In genomic region chr13:96091932-96092253, GRCh38 we compare ENCODE assay signal across 15 cellular contexts. TPM values are rescaled to one million over a fixed set of nuclear protein-coding genes. Genes with fewer than 3 reads are reported as not detected.
DNase-seq lines count a peak whose midpoint lies in the region; ATAC-seq and TF ChIP-seq lines count a peak whose summit lies in the region.
"Had no signal": no experiment of that assay in that cellular context is flagged by ENCODE, and none has a peak within 500 bp of the region (broad histone marks: within the 10 kb centered on the region; RNA-seq: fewer than 3 reads in every experiment).

No MANE protein-coding gene starts in this region.

- ATAC-seq in T-helper 17 cell (no peak), right lobe of liver (no peak)
- ATAC-seq: natural killer cell had no signal

- DNase-seq in activated CD4-positive, alpha-beta T cell treated with anti-CD3 and anti-CD28 coated beads, Interleukin-2, amount 10 ng/mL, durations not matched to agents 24 days and 14 days, result no peak
- no peak for DNase-seq in activated CD4-positive, alpha-beta T cell treated with anti-CD3 and anti-CD28 coated beads, Interleukin-2, amount 50 U/mL, for 4 hours
- DNase-seq in T-helper 17 cell, result no peak
- DNase-seq in cerebellar cortex (ENCODE audit: low spot score), result no peak
- DNase-seq in right lobe of liver, result no peak
- no peak for DNase-seq in CD8-positive, alpha-beta memory T cell
- DNase-seq: ACHN; activated T-cell treated with anti-CD3 and anti-CD28 coated beads, Interleukin-2, amount 50 U/mL, for 24 hours; DMS 273 treated with DMSO at 0.1 percent for 48 hours; effector CD4-positive, alpha-beta T cell; natural killer cell; OCI-M1 had no signal

- H3K4me3 Mint-ChIP-seq in activated CD4-positive, alpha-beta T cell treated with anti-CD3 and anti-CD28 coated beads, Interleukin-2, amount 10 ng/mL, durations not matched to agents 24 days and 14 days, result peak overlapping the region; percentile 41
- H3K4me3 Mint-ChIP-seq in T-helper 17 cell, result peak overlapping the region; percentile 39
- H3K4me3 Mint-ChIP-seq in CD8-positive, alpha-beta memory T cell, result no peak overlapping the region
- H3K4me3 Mint-ChIP-seq: activated T-cell treated with anti-CD3 and anti-CD28 coated beads, Interleukin-2, amount 50 U/mL, for 24 hours; natural killer cell had no signal

- no peak for TF ChIP-seq CTCF in right lobe of liver (IDR thresholded peaks at IDR 0.05)

- H3K4me1 Mint-ChIP-seq in activated CD4-positive, alpha-beta T cell treated with anti-CD3 and anti-CD28 coated beads, Interleukin-2, amount 10 ng/mL, durations not matched to agents 24 days and 14 days, result no peaks in the 10 kb centered on the region
- H3K4me1 Mint-ChIP-seq in T-helper 17 cell, result no peaks in the 10 kb centered on the region
- peaks cover 0 to 11% (median 3%) of the 10 kb centered on the region in 3 donors for H3K4me1 Mint-ChIP-seq in CD8-positive, alpha-beta memory T cell
- H3K4me1 Mint-ChIP-seq: natural killer cell had no signal

- no peak for TF ChIP-seq POLR2A in right lobe of liver (IDR thresholded peaks at IDR 0.05)

- H3K27ac ChIP-seq in skeletal muscle tissue (ENCODE audit: low read depth, low read length) (no peak overlapping the region), right lobe of liver (no peak overlapping the region)
- no peak overlapping the region for H3K27ac ChIP-seq in CD8-positive, alpha-beta memory T cell (ENCODE audit: low read depth, low read length)
- H3K27ac ChIP-seq: vagina had no signal

- CTCF ChIA-PET in CD8-positive, alpha-beta memory T cell (lab: Charles Lee), result no interaction called here

- H3K4me1 ChIP-seq in iPS-15b (ENCODE audit: control insufficient read depth, insufficient read depth, low read length), result peaks cover 3% of the 10 kb centered on the region
- H3K4me1 ChIP-seq in skeletal muscle tissue (ENCODE audit: control insufficient read depth in 3 of 3, insufficient read depth in 3 of 3, low read length in 3 of 3), result peaks cover 7 to 11% (median 9%) of the 10 kb centered on the region in 3 donors
- peaks cover 0 to 6% (median 0%) of the 10 kb centered on the region in 4 donors for H3K4me1 ChIP-seq in right lobe of liver
- no peaks in the 10 kb centered on the region for H3K4me1 ChIP-seq in CD8-positive, alpha-beta memory T cell (ENCODE audit: insufficient read depth, low read length)

- H3K27me3 Mint-ChIP-seq in activated CD4-positive, alpha-beta T cell treated with anti-CD3 and anti-CD28 coated beads, Interleukin-2, amount 10 ng/mL, durations not matched to agents 24 days and 14 days, result peaks cover 50% of the 10 kb centered on the region
- peaks cover 51% of the 10 kb centered on the region for H3K27me3 Mint-ChIP-seq in T-helper 17 cell
- peaks cover 30 to 48% of the 10 kb centered on the region in 2 donors for H3K27me3 Mint-ChIP-seq in CD8-positive, alpha-beta memory T cell

- no peaks in the 10 kb centered on the region for H3K36me3 Mint-ChIP-seq in activated CD4-positive, alpha-beta T cell treated with anti-CD3 and anti-CD28 coated beads, Interleukin-2, amount 10 ng/mL, durations not matched to agents 24 days and 14 days (ENCODE audit: low read depth)
- peaks cover 2% of the 10 kb centered on the region for H3K36me3 Mint-ChIP-seq in T-helper 17 cell (ENCODE audit: low read depth)
- H3K36me3 Mint-ChIP-seq in CD8-positive, alpha-beta memory T cell, result no peaks in the 10 kb centered on the region

- H3K27ac Mint-ChIP-seq in activated CD4-positive, alpha-beta T cell treated with anti-CD3 and anti-CD28 coated beads, Interleukin-2, amount 10 ng/mL, durations not matched to agents 24 days and 14 days, result no peak overlapping the region
- no peak overlapping the region for H3K27ac Mint-ChIP-seq in T-helper 17 cell
- no peak overlapping the region for H3K27ac Mint-ChIP-seq in CD8-positive, alpha-beta memory T cell
- H3K27ac Mint-ChIP-seq: activated T-cell treated with anti-CD3 and anti-CD28 coated beads, Interleukin-2, amount 50 U/mL, for 24 hours; natural killer cell had no signal

- H3K27me3 ChIP-seq in iPS-15b (ENCODE audit: control insufficient read depth, insufficient read depth, low read length) (peaks cover 64% of the 10 kb centered on the region), skeletal muscle tissue (ENCODE audit: control insufficient read depth in 3 of 3, insufficient read depth in 3 of 3, low read length in 3 of 3) (peaks cover 22 to 46% (median 40%) of the 10 kb centered on the region in 3 donors), right lobe of liver (peaks cover 0 to 17% of the 10 kb centered on the region in 2 donors)
- H3K27me3 ChIP-seq in CD8-positive, alpha-beta memory T cell (ENCODE audit: insufficient read depth, low read length, poor library complexity, severe bottlenecking), result no peaks in the 10 kb centered on the region

- intact Hi-C loops in activated CD4-positive, alpha-beta T cell treated with anti-CD3 and anti-CD28 coated beads, Interleukin-2, amount 10 ng/mL, durations not matched to agents 24 days and 14 days (cut with micrococcal nuclease), result no loop called here
- intact Hi-C loops in right lobe of liver (cut with DNase I), result no loop called here

- peak overlapping the region; percentile 57 for H3K4me3 ChIP-seq in iPS-15b (ENCODE audit: low read depth, low read length)
- peak overlapping the region in 2 of 3 donors; percentile 59 to 70 for H3K4me3 ChIP-seq in skeletal muscle tissue (ENCODE audit: low read length in 3 of 3)
- H3K4me3 ChIP-seq in right lobe of liver, result no peak overlapping the region
- H3K4me3 ChIP-seq in CD8-positive, alpha-beta memory T cell (ENCODE audit: low read length), result no peak overlapping the region

- peaks cover 2% of the 10 kb centered on the region for H3K9me3 ChIP-seq in T-helper 17 cell (ENCODE audit: control insufficient read depth, low read length, poor library complexity, severe bottlenecking)
- H3K9me3 ChIP-seq in iPS-15b (ENCODE audit: control insufficient read depth, insufficient read depth, low read length), result no peaks in the 10 kb centered on the region
- H3K9me3 ChIP-seq in skeletal muscle tissue (ENCODE audit: control insufficient read depth in 3 of 3, low read length in 3 of 3), result no peaks in the 10 kb centered on the region
- no peaks in the 10 kb centered on the region for H3K9me3 ChIP-seq in right lobe of liver
- no peaks in the 10 kb centered on the region for H3K9me3 ChIP-seq in CD8-positive, alpha-beta memory T cell (ENCODE audit: low read length)
- H3K9me3 ChIP-seq: vagina had no signal

- 0% methylated on average over 2 of the region's 6 CpGs for WGBS in right lobe of liver (ENCODE audit: insufficient coverage, low coverage, low lambda C conversion rate, missing lambda C conversion rate)

- H3K36me3 ChIP-seq in iPS-15b (ENCODE audit: control insufficient read depth, insufficient read depth, low read length), result no peaks in the 10 kb centered on the region
- no peaks in the 10 kb centered on the region for H3K36me3 ChIP-seq in skeletal muscle tissue (ENCODE audit: control insufficient read depth in 3 of 3, insufficient read depth in 3 of 3, low read length in 3 of 3)
- no peaks in the 10 kb centered on the region for H3K36me3 ChIP-seq in right lobe of liver
- no peaks in the 10 kb centered on the region for H3K36me3 ChIP-seq in CD8-positive, alpha-beta memory T cell (ENCODE audit: insufficient read depth, low read length)
- H3K36me3 ChIP-seq: vagina had no signal

- POLR2A ChIA-PET in CD8-positive, alpha-beta memory T cell (lab: Charles Lee), result no interaction called here

- H3K9ac ChIP-seq in iPS-15b (ENCODE audit: low read depth, low read length), result no peak overlapping the region
- no peak overlapping the region for H3K9ac ChIP-seq in skeletal muscle tissue (ENCODE audit: low read depth in 1 of 3, low read length in 3 of 3)

- H3K9me3 Mint-ChIP-seq in activated CD4-positive, alpha-beta T cell treated with anti-CD3 and anti-CD28 coated beads, Interleukin-2, amount 10 ng/mL, durations not matched to agents 24 days and 14 days, result no peaks in the 10 kb centered on the region
- H3K9me3 Mint-ChIP-seq in CD8-positive, alpha-beta memory T cell, result peaks cover 0 to 11% (median 0%) of the 10 kb centered on the region in 5 donors
- H3K9me3 Mint-ChIP-seq: activated T-cell treated with anti-CD3 and anti-CD28 coated beads, Interleukin-2, amount 50 U/mL, for 24 hours had no signal

RNA-seq across cellular contexts. Expression of gene HS6ST3, which starts 2.0 kb away (rescaled TPM):
- total RNA-seq in activated CD4-positive, alpha-beta T cell treated with anti-CD3 and anti-CD28 coated beads, Interleukin-2, amount 10 ng/mL, durations not matched to agents 24 days and 14 days, result not detected in 2 replicates
- total RNA-seq in T-helper 17 cell, result not detected
- 0.52 TPM for total RNA-seq in skeletal muscle tissue
- not detected for total RNA-seq in right lobe of liver
- total RNA-seq in CD8-positive, alpha-beta memory T cell, result not detected
- not detected for polyA plus RNA-seq in CD8-positive, alpha-beta memory T cell
- total RNA-seq: natural killer cell had no signal

RNA-seq across cellular contexts. Expression of gene UGGT2, which starts 38.7 kb away (rescaled TPM):
- total RNA-seq in activated CD4-positive, alpha-beta T cell treated with anti-CD3 and anti-CD28 coated beads, Interleukin-2, amount 10 ng/mL, durations not matched to agents 24 days and 14 days, result 0.26 and 0.56 TPM in 2 replicates
- total RNA-seq in T-helper 17 cell, result under 1 TPM; 0.50 to 0.67 TPM
- total RNA-seq in skeletal muscle tissue, result 43.8 TPM
- 10 to 100 TPM in 3 of 6 experiments, 1 to 10 TPM in 3; 8.2 to 17.1 (median 10.3) TPM for total RNA-seq in right lobe of liver
- under 1 TPM; 0.13 to 0.20 TPM for total RNA-seq in CD8-positive, alpha-beta memory T cell
- not detected for polyA plus RNA-seq in CD8-positive, alpha-beta memory T cell

Comparison
In these comparisons a context has a peak if more than half of its experiments do, and no peak if none do; other contexts are left out.
1. H3K4me3 Mint-ChIP-seq: peak in activated CD4-positive, alpha-beta T cell treated with anti-CD3 and anti-CD28 coated beads, Interleukin-2, amount 10 ng/mL, durations not matched to agents 24 days and 14 days (single experiment) and T-helper 17 cell (single experiment); none in CD8-positive, alpha-beta memory T cell (0 of 7).
2. H3K4me3 ChIP-seq: peak in iPS-15b (single experiment) and skeletal muscle tissue (2 of 3); none in right lobe of liver (0 of 3) and CD8-positive, alpha-beta memory T cell (single experiment).